11 cellular contexts compared by ENCODE assay signal in genomic region chr19:47952132-47952531, GRCh38. TPM values are rescaled to one million over a fixed set of nuclear protein-coding genes. Genes with fewer than 3 reads are reported as not detected.
"Had no signal": no experiment of that assay in that cellular context is flagged by ENCODE, and none has a peak within 500 bp of the region (broad histone marks: within the 10 kb centered on the region; RNA-seq: fewer than 3 reads in every experiment).

No MANE protein-coding gene starts in this region.

RNA-seq across cellular contexts. Expression of gene BSPH1, which starts 39.8 kb away (rescaled TPM):
- total RNA-seq: OCI-LY7, PC-3, PC-9, Peyer's patch, Right ventricle myocardium inferior, Right ventricle myocardium superior, RPMI7951, SJCRH30, SJSA1, SK-MEL-5, T-cell had no signal

RNA-seq across cellular contexts. Expression of gene ELSPBP1, which starts 42.3 kb away (rescaled TPM):
- total RNA-seq: OCI-LY7, PC-3, PC-9, Peyer's patch, Right ventricle myocardium inferior, Right ventricle myocardium superior, RPMI7951, SJCRH30, SJSA1, T-cell had no signal
